Comparison of ENCODE assay signal across 1 cellular context in the genomic region with DNA sequence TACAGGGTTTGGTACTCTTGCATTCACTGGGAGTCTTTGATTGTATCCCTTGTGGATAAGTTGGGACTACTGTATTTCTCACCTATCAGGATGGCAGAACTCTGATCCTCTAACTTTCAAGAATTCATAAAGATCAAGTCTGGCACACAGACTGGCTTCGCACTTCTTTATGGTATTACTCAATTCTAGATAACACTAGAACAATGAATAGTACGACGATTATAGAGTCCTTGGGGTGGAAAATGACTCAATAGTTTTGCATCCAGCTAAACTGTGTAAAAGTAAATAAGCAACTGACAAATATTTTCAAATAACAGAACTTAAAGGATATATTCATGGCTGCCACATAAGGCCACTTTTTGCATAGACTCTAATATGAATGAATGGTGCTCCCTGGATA.
TF ChIP-seq lines count a peak whose summit lies in the region.

No MANE protein-coding gene starts in this region.

TF ChIP-seq in GM12878, 131 proteins besides CTCF, POLR2A, EP300 and RAD21 (continued from another document):
- TF ChIP-seq, protein P1, sequence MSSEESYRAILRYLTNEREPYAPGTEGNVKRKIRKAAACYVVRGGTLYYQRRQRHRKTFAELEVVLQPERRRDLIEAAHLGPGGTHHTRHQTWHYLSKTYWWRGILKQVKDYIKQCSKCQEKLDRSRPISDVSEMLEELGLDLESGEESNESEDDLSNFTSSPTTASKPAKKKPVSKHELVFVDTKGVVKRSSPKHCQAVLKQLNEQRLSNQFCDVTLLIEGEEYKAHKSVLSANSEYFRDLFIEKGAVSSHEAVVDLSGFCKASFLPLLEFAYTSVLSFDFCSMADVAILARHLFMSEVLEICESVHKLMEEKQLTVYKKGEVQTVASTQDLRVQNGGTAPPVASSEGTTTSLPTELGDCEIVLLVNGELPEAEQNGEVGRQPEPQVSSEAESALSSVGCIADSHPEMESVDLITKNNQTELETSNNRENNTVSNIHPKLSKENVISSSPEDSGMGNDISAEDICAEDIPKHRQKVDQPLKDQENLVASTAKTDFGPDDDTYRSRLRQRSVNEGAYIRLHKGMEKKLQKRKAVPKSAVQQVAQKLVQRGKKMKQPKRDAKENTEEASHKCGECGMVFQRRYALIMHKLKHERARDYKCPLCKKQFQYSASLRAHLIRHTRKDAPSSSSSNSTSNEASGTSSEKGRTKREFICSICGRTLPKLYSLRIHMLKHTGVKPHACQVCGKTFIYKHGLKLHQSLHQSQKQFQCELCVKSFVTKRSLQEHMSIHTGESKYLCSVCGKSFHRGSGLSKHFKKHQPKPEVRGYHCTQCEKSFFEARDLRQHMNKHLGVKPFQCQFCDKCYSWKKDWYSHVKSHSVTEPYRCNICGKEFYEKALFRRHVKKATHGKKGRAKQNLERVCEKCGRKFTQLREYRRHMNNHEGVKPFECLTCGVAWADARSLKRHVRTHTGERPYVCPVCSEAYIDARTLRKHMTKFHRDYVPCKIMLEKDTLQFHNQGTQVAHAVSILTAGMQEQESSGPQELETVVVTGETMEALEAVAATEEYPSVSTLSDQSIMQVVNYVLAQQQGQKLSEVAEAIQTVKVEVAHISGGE (CRISPR knock-in tag; IDR thresholded peaks at IDR 0.05) = no peak
- TF ChIP-seq PRDM15 (CRISPR knock-in tag; IDR thresholded peaks at IDR 0.05) = no peak
- TF ChIP-seq ELK1 (IDR thresholded peaks at IDR 0.05; ENCODE audit: low read depth, low read length) = no peak
- TF ChIP-seq SP1 (IDR thresholded peaks at IDR 0.05; ENCODE audit: low read depth, low read length) = no peak
- TF ChIP-seq CEBPB (IDR thresholded peaks at IDR 0.05; ENCODE audit: borderline replicate concordance in 1 of 2, low read depth in 2 of 2, low read length in 2 of 2) = no peak
- TF ChIP-seq, protein P2, sequence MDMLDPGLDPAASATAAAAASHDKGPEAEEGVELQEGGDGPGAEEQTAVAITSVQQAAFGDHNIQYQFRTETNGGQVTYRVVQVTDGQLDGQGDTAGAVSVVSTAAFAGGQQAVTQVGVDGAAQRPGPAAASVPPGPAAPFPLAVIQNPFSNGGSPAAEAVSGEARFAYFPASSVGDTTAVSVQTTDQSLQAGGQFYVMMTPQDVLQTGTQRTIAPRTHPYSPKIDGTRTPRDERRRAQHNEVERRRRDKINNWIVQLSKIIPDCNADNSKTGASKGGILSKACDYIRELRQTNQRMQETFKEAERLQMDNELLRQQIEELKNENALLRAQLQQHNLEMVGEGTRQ (IDR thresholded peaks at IDR 0.05; ENCODE audit: borderline replicate concordance, low read depth, low read length) = no peak
- no peak for TF ChIP-seq MTA3 (IDR thresholded peaks at IDR 0.05; ENCODE audit: borderline replicate concordance, low read length)
- no peak for TF ChIP-seq SMC3 (IDR thresholded peaks at IDR 0.05; ENCODE audit: borderline replicate concordance, low read length)
